ENCODE assay signal across 8 cellular contexts in the genomic region with DNA sequence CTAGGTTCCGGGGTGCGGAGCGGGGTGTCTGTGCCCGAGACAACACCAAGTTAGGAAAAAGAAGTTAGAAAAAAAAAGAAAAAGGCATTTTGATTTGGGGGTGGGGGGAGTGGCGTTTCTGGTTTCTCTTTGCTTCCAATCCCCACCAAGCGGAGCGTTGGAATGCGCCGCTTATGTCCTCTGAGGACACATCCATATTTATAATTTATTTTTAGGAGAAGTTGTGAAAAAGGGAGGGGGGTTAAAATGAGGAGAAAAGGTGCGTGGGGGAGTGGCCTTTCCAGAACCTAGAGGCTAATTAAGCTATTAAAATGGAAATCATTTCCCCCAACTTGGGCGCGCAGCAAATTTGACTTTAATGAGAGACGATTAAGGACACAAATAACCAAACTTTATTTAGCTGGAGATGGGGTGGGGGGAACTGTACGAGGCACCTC.
DNase-seq lines count a peak whose midpoint lies in the region; ATAC-seq and TF ChIP-seq lines count a peak whose summit lies in the region.

No MANE protein-coding gene starts in this region.

- H3K27me3 ChIP-seq in BLaER1 (peaks cover 37% of the 10 kb centered on the region), Karpas-422 (ENCODE audit: low read length) (no peaks in the 10 kb centered on the region), dorsolateral prefrontal cortex (no peaks in the 10 kb centered on the region)

- H3K9me3 ChIP-seq in BLaER1 (no peaks in the 10 kb centered on the region), Karpas-422 (ENCODE audit: low read length) (no peaks in the 10 kb centered on the region)

- peak overlapping the region; percentile 81 for H3K4me3 ChIP-seq in BLaER1
- H3K4me3 ChIP-seq in Karpas-422 (ENCODE audit: low read length), result peak overlapping the region; percentile 96
- H3K4me3 ChIP-seq in dorsolateral prefrontal cortex, result peak overlapping the region; percentile 53 to 93 (median 85)

- peaks cover 52% of the 10 kb centered on the region for H3K79me2 ChIP-seq in Karpas-422 (ENCODE audit: low read length)

- H3K27ac ChIP-seq in BLaER1 (no peak overlapping the region), Karpas-422 (ENCODE audit: low read length) (peak overlapping the region; percentile 93), dorsolateral prefrontal cortex (peak overlapping the region in 21 of 59 donors; percentile 1 to 90 (median 73))

- no peaks in the 10 kb centered on the region for H3K36me3 Mint-ChIP-seq in naive B cell

- H3K36me3 ChIP-seq in BLaER1 (no peaks in the 10 kb centered on the region), Karpas-422 (ENCODE audit: insufficient read depth, low read length) (no peaks in the 10 kb centered on the region)

- intact Hi-C loops in dorsolateral prefrontal cortex (cut with DNase I), result loop anchor here (5.0 to 10.0 kb wide), 3 partner anchors 92 to 224 kb away; no protein-coding TSS in a partner anchor

- H3K4me1 ChIP-seq in BLaER1 (peaks cover 45% of the 10 kb centered on the region), Karpas-422 (ENCODE audit: low read length) (peaks cover 69% of the 10 kb centered on the region)

- no peaks in the 10 kb centered on the region for H3K9me3 Mint-ChIP-seq in naive B cell

- peaks cover 12 to 23% (median 17%) of the 10 kb centered on the region in 3 donors for H3K4me1 Mint-ChIP-seq in naive B cell

- H3K4me2 ChIP-seq in BLaER1, result peak overlapping the region; percentile 100
- peak overlapping the region; percentile 74 for H3K4me2 ChIP-seq in Karpas-422 (ENCODE audit: low read depth, low read length, poor library complexity, severe bottlenecking)

- peaks cover 11% of the 10 kb centered on the region; the same call in 1 of the 2 replicates for H4K20me1 ChIP-seq in BLaER1
- no peaks in the 10 kb centered on the region; the same call in 1 of the 2 replicates for H4K20me1 ChIP-seq in Karpas-422 (ENCODE audit: insufficient read depth, low read depth, low read length)

- H3K9me2 ChIP-seq in Karpas-422 (replicated peaks; ENCODE audit: insufficient read depth, low read length), result no peaks in the 10 kb centered on the region

- H3K27ac Mint-ChIP-seq in naive B cell, result peak overlapping the region in 2 of 6 donors; percentile 38 to 50

- no peak overlapping the region for H2AFZ ChIP-seq in Karpas-422 (ENCODE audit: low read length)

- DNase-seq in Karpas-422, result peak; percentile 89
- no peak for DNase-seq in dorsolateral prefrontal cortex
- DNase-seq in naive B cell, result no peak
- DNase-seq in SIG-M5 (lab: John Stamatoyannopoulos, UW), result no peak
- no peak for DNase-seq in NCI-H1417 (lab: John Stamatoyannopoulos, UW)

- TF ChIP-seq CTCF in dorsolateral prefrontal cortex (IDR thresholded peaks at IDR 0.05 in 54 of 56, conservative IDR thresholded peaks at IDR 0.05 in 2 of 56; ENCODE audit: low read depth in 1 of 56, partially characterized antibody in 56 of 56), result no peak

- peaks cover 15 to 58% (median 16%) of the 10 kb centered on the region in 3 donors for H3K27me3 Mint-ChIP-seq in naive B cell

- ATAC-seq in naive B cell (ENCODE audit: low read depth in 2 of 2) (no peak), HG03469 (IDR thresholded peaks at IDR 0.05; ENCODE audit: unreplicated experiment) (no peak), HG03196 (IDR thresholded peaks at IDR 0.05; ENCODE audit: unreplicated experiment) (no peak)

- peak overlapping the region; percentile 71 to 91 (median 84) for H3K4me3 Mint-ChIP-seq in naive B cell

- H3K9ac ChIP-seq in BLaER1 (peak overlapping the region; percentile 72), Karpas-422 (ENCODE audit: low read length) (peak overlapping the region; percentile 96)
